22 cellular contexts compared by ENCODE assay signal in the genomic region with DNA sequence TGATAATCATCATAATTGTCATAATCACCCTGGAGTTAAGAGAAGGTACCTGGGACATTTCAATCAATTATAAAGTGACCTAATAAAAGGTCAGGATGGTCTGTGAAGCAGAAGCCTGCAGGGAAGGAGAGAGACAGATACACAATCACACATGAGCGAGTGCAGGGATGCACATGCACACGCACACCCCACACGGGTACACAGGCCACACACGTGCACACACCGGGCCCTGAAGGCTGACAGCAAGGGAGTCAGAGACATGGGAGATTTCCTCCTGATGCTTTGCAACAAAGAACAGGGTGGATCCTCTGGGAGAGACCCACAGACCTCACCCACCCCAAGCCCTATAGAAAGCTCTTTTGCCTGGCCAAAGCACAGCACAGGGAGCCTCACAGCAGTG.
"Had no signal": no experiment of that assay in that cellular context is flagged by ENCODE, and none has a peak within 500 bp of the region (broad histone marks: within the 10 kb centered on the region; RNA-seq: fewer than 3 reads in every experiment).

No MANE protein-coding gene starts in this region.

- H3K9me3 ChIP-seq: esophagus muscularis mucosa, heart left ventricle, spleen, tibial nerve had no signal

- DNase-seq: activated CD4-positive, alpha-beta memory T cell treated with anti-CD3 and anti-CD28 coated beads, Interleukin-2, amount 10 ng/mL, durations not matched to agents 7 days and 5 days; activated CD4-positive, alpha-beta T cell treated with anti-CD3 and anti-CD28 coated beads, Interleukin-2, amount 10 ng/mL, durations not matched to agents 24 days and 14 days; activated CD4-positive, CD25-positive, alpha-beta regulatory T cell treated with anti-CD3 and anti-CD28 coated beads, Interleukin-2, amount 50 U/mL, for 72 hours; activated CD8-positive, alpha-beta memory T cell treated with anti-CD3 and anti-CD28 coated beads, Interleukin-2, amount 50 U/mL, for 48 hours; activated gamma-delta T cell; activated naive CD4-positive, alpha-beta T cell treated with anti-CD3 and anti-CD28 coated beads, Interleukin-2, amount 10 ng/mL, durations not matched to agents 7 days and 5 days; activated naive CD8-positive, alpha-beta T cell treated with anti-CD3 and anti-CD28 coated beads, Interleukin-2, amount 10 ng/mL, durations not matched to agents 7 days and 5 days; activated T-cell treated with anti-CD3 and anti-CD28 coated beads, Interleukin-2, amount 50 U/mL, for 24 hours; effector CD4-positive, alpha-beta T cell; foreskin keratinocyte; heart left ventricle; immature natural killer cell; kidney; left colon; mammary epithelial cell; right cardiac atrium; spleen; stimulated activated naive CD4-positive, alpha-beta T cell; T1000 had no signal

- H3K9ac ChIP-seq: parathyroid adenoma had no signal

- H3K27ac ChIP-seq: esophagus muscularis mucosa, foreskin keratinocyte, heart left ventricle, parathyroid adenoma, spleen, tibial nerve had no signal

- H2AFZ ChIP-seq: parathyroid adenoma had no signal

- H3K36me3 ChIP-seq: esophagus muscularis mucosa, heart left ventricle, spleen, tibial nerve had no signal

- H3K4me3 ChIP-seq: esophagus muscularis mucosa, heart left ventricle, spleen, tibial nerve had no signal

- H3K4me1 ChIP-seq: esophagus muscularis mucosa, foreskin keratinocyte, heart left ventricle, parathyroid adenoma, spleen, tibial nerve had no signal
